In genomic region chr2:85303780-85304531, GRCh38 we compare ENCODE assay signal across 28 cellular contexts.
"Had no signal": no experiment of that assay in that cellular context is flagged by ENCODE, and none has a peak within 500 bp of the region (broad histone marks: within the 10 kb centered on the region; RNA-seq: fewer than 3 reads in every experiment).

No MANE protein-coding gene starts in this region.

- H3K27me3 Mint-ChIP-seq: stimulated activated naive CD8-positive, alpha-beta T cell treated with anti-CD3 and anti-CD28 coated beads, Interleukin-15, amount 100 ng/mL, for 72 hours; type B pancreatic cell had no signal

- H3K36me3 Mint-ChIP-seq: immature natural killer cell; stimulated activated memory B cell treated with anti-CD40 and anti-IgM and Interleukin-4, amounts not matched to agents 10 μg/mL and 1 μg/mL and 100 μg/mL, for 72 hours had no signal

- H3K9me3 ChIP-seq: gastroesophageal sphincter, heart left ventricle, uterus had no signal

- DNase-seq: activated CD4-positive, alpha-beta T cell treated with anti-CD3 and anti-CD28 coated beads for 1 hour; activated CD4-positive, alpha-beta T cell treated with anti-CD3 and anti-CD28 coated beads, Interleukin-2, amount 10 ng/mL, durations not matched to agents 7 days and 5 days; activated CD8-positive, alpha-beta T cell treated with anti-CD3 and anti-CD28 coated beads for 36 hours; activated gamma-delta T cell treated with Interleukin-2 at 50 U/mL for 16 hours; activated naive CD4-positive, alpha-beta T cell treated with anti-CD3 and anti-CD28 coated beads, Interleukin-2, amount 50 U/mL, for 16 hours; activated T-cell treated with anti-CD3 and anti-CD28 coated beads, Interleukin-2, amount 50 U/mL, for 4 hours; cortex of kidney; effector memory CD8-positive, alpha-beta T cell; heart left ventricle; hypothalamus; immature natural killer cell; kidney; midbrain; naive thymus-derived CD4-positive, alpha-beta T cell; stimulated activated CD4-positive, alpha-beta T cell treated with anti-CD3 and anti-CD28 coated beads, Interleukin-4, amount 100 ng/mL, for 4 hours; stimulated activated CD8-positive, alpha-beta memory T cell treated with anti-CD3 and anti-CD28 coated beads, Interleukin-4, amount 100 ng/mL, for 48 hours; stimulated activated naive CD8-positive, alpha-beta T cell treated with anti-CD3 and anti-CD28 coated beads, Interleukin-15, amount 100 ng/mL, for 72 hours; SW 1271; T-helper 17 cell; T1000; uterus had no signal

- ATAC-seq: activated CD8-positive, alpha-beta T cell treated with anti-CD3 and anti-CD28 coated beads for 36 hours; activated T-cell treated with anti-CD3 and anti-CD28 coated beads, Interleukin-2, amount 50 U/mL, for 4 hours; activated T-helper 17 cell treated with anti-CD3 and anti-CD28 coated beads, Interleukin-2, amount 50 U/mL, for 72 hours; effector memory CD8-positive, alpha-beta T cell; gastroesophageal sphincter; heart left ventricle; naive thymus-derived CD4-positive, alpha-beta T cell; sciatic nerve; stimulated activated memory B cell treated with anti-CD40 and anti-IgM and Interleukin-4, amounts not matched to agents 10 μg/mL and 1 μg/mL and 100 μg/mL, for 72 hours; stimulated activated naive CD8-positive, alpha-beta T cell treated with anti-CD3 and anti-CD28 coated beads, Interleukin-15, amount 100 ng/mL, for 72 hours; T-helper 17 cell had no signal

- H3K36me3 ChIP-seq: uterus had no signal

- H3K27ac ChIP-seq: gastroesophageal sphincter, heart left ventricle, skin epidermis, uterus had no signal

- H3K27ac Mint-ChIP-seq: activated CD4-positive, alpha-beta T cell treated with anti-CD3 and anti-CD28 coated beads, Interleukin-2, amount 10 ng/mL, durations not matched to agents 7 days and 5 days; activated CD8-positive, alpha-beta T cell treated with anti-CD3 and anti-CD28 coated beads for 36 hours; activated T-helper 17 cell treated with anti-CD3 and anti-CD28 coated beads, Interleukin-2, amount 50 U/mL, for 72 hours; immature natural killer cell; stimulated activated memory B cell treated with anti-CD40 and anti-IgM and Interleukin-4, amounts not matched to agents 10 μg/mL and 1 μg/mL and 100 μg/mL, for 72 hours; T-helper 17 cell; type B pancreatic cell had no signal

- H3K4me3 ChIP-seq: gastroesophageal sphincter, heart left ventricle, skin epidermis, uterus had no signal

- H3K9me3 Mint-ChIP-seq: activated CD4-positive, alpha-beta T cell treated with anti-CD3 and anti-CD28 coated beads, Interleukin-2, amount 10 ng/mL, durations not matched to agents 7 days and 5 days; activated CD8-positive, alpha-beta T cell treated with anti-CD3 and anti-CD28 coated beads for 36 hours; activated T-cell treated with anti-CD3 and anti-CD28 coated beads, Interleukin-2, amount 50 U/mL, for 4 hours; activated T-helper 17 cell treated with anti-CD3 and anti-CD28 coated beads, Interleukin-2, amount 50 U/mL, for 72 hours; effector memory CD8-positive, alpha-beta T cell; immature natural killer cell; naive thymus-derived CD4-positive, alpha-beta T cell; neural crest cell; stimulated activated memory B cell treated with anti-CD40 and anti-IgM and Interleukin-4, amounts not matched to agents 10 μg/mL and 1 μg/mL and 100 μg/mL, for 72 hours; stimulated activated naive CD8-positive, alpha-beta T cell treated with anti-CD3 and anti-CD28 coated beads, Interleukin-15, amount 100 ng/mL, for 72 hours; type B pancreatic cell had no signal

- H3K4me3 Mint-ChIP-seq: activated CD4-positive, alpha-beta T cell treated with anti-CD3 and anti-CD28 coated beads, Interleukin-2, amount 10 ng/mL, durations not matched to agents 7 days and 5 days; activated CD8-positive, alpha-beta T cell treated with anti-CD3 and anti-CD28 coated beads for 36 hours; activated T-cell treated with anti-CD3 and anti-CD28 coated beads, Interleukin-2, amount 50 U/mL, for 4 hours; activated T-helper 17 cell treated with anti-CD3 and anti-CD28 coated beads, Interleukin-2, amount 50 U/mL, for 72 hours; effector memory CD8-positive, alpha-beta T cell; immature natural killer cell; naive thymus-derived CD4-positive, alpha-beta T cell; neural crest cell; stimulated activated memory B cell treated with anti-CD40 and anti-IgM and Interleukin-4, amounts not matched to agents 10 μg/mL and 1 μg/mL and 100 μg/mL, for 72 hours; stimulated activated naive CD8-positive, alpha-beta T cell treated with anti-CD3 and anti-CD28 coated beads, Interleukin-15, amount 100 ng/mL, for 72 hours; T-helper 17 cell; type B pancreatic cell had no signal

- H3K27me3 ChIP-seq: gastroesophageal sphincter, heart left ventricle, uterus had no signal
